ENCODE assay signal across 8 cellular contexts in the genomic region with DNA sequence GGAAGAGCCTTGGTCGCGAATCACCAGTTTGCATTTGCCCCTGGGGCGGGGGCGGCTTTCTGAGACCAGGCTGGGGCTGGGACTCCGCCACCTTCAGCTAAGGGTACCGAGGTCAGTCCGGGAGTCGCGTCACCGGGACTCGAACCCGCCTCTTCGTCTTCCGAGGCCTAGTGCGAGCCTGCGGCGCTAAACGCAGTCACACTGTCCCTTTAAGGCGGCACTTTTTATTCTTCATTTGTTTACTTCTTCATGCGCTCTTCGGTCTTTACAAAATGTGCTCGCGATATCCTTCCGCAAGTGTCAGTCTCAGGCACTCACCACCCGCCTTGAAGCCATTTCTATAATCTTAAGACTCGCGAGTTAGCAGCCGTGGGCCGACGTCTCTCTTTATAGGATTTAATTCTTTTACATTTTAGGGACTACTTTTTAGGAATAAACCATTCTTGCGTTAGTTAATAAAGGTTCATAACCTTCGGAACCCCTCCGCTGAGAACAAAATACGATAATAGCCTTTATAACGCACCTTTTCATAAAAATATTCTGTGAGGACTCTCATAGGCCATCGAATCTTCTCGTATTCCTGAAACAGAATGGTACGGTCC. TPM values are rescaled to one million over a fixed set of nuclear protein-coding genes. Genes with fewer than 3 reads are reported as not detected.
DNase-seq lines count a peak whose midpoint lies in the region; ATAC-seq, FAIRE-seq and TF ChIP-seq lines count a peak whose summit lies in the region.

No MANE protein-coding gene starts in this region.

- H3K27ac ChIP-seq in WERI-Rb-1 (peak overlapping the region; percentile 99), spleen (peak overlapping the region; percentile 95 to 100 (median 99))

- H3K36me3 ChIP-seq in H7 (replicated peaks; ENCODE audit: control insufficient read depth, insufficient read depth, low read length) (no peaks in the 10 kb centered on the region), WERI-Rb-1 (no peaks in the 10 kb centered on the region), bronchial epithelial cell (ENCODE audit: control insufficient read depth, insufficient read depth, low read length) (no peaks in the 10 kb centered on the region), spleen (peaks cover 0 to 6% (median 0%) of the 10 kb centered on the region in 6 donors)

- H3K4me3 ChIP-seq in AG10803 (ENCODE audit: low read length) (peak overlapping the region; percentile 80), H7 (ENCODE audit: insufficient read depth, low read depth, low read length) (peak overlapping the region; percentile 68), WERI-Rb-1 (ENCODE audit: low read depth, low read length) (peak overlapping the region; percentile 74), bronchial epithelial cell (ENCODE audit: low read depth, low read length) (peak overlapping the region; percentile 62), spleen (peak overlapping the region; percentile 50 to 88 (median 68))

- intact Hi-C loops in spleen (cut with DNase I; ENCODE audit: low total_unique reads): no loop called here

- FAIRE-seq in bronchial epithelial cell (lab: Jason Lieb, UNC): no peak

- no peak for ATAC-seq in GM18502 (IDR thresholded peaks at IDR 0.05; ENCODE audit: poor library complexity, unreplicated experiment)

- peak in 2 of 3 donors; percentile 32 to 67 for TF ChIP-seq POLR2A in spleen (IDR thresholded peaks at IDR 0.05)

- H3K27me3 ChIP-seq in H7 (ENCODE audit: control insufficient read depth, insufficient read depth, low read length) (no peaks in the 10 kb centered on the region), WERI-Rb-1 (ENCODE audit: insufficient read depth, low read depth, severe bottlenecking) (no peaks in the 10 kb centered on the region), bronchial epithelial cell (ENCODE audit: control insufficient read depth, insufficient read depth, low read length) (no peaks in the 10 kb centered on the region), spleen (replicated peaks in 1 of 7) (no peaks in the 10 kb centered on the region)

- H3K9me3 ChIP-seq in WERI-Rb-1 (ENCODE audit: severe bottlenecking): no peaks in the 10 kb centered on the region
- no peaks in the 10 kb centered on the region for H3K9me3 ChIP-seq in spleen

- TF ChIP-seq CTCF in AG10803 (conservative IDR thresholded peaks at IDR 0.05; ENCODE audit: low read length) (no peak), WERI-Rb-1 (IDR thresholded peaks at IDR 0.05; ENCODE audit: low read depth, low read length) (no peak), bronchial epithelial cell (IDR thresholded peaks at IDR 0.05; ENCODE audit: insufficient read depth, low read length, severe bottlenecking) (no peak), spleen (IDR thresholded peaks at IDR 0.05 in 8 of 11, conservative IDR thresholded peaks at IDR 0.05 in 3 of 11) (peak in 2 of 11 experiments; percentile 0 to 12)

- peaks cover 39 to 89% (median 66%) of the 10 kb centered on the region in 6 donors for H3K4me1 ChIP-seq in spleen

- DNase-seq in AG10803 (ENCODE audit: low read depth) (peak; percentile 97), H7 (no peak), NCI-H2196 (lab: John Stamatoyannopoulos, UW; ENCODE audit: unreplicated experiment) (peak; percentile 90), WERI-Rb-1 (peak; percentile 91), bronchial epithelial cell (ENCODE audit: low read depth) (peak; percentile 83), inferior parietal cortex (ENCODE audit: extremely low spot score) (peak; percentile 96), spleen (peak; percentile 95)

- WGBS in spleen, 5 donors: 0 to 1% (median 0%) methylated on average over 32 to 38 of the region's 38 CpGs

RNA-seq across cellular contexts. Expression of a gene that starts 0.6 kb away (rescaled TPM):
- total RNA-seq in H7 (2014; rRNA removed; shearing (Covaris generic)): 4.1 and 4.6 TPM in 2 replicates
- total RNA-seq in bronchial epithelial cell (7.1 and 12.5 TPM in 2 replicates), spleen (10 to 100 TPM; 23.4 to 43.1 (median 27.8) TPM)
- 10 to 100 TPM; 12.9 to 26.7 (median 15.1) TPM for polyA plus RNA-seq in spleen

RNA-seq across cellular contexts. Expression of a gene that starts 12.2 kb away (rescaled TPM):
- 1.5 and 6.0 TPM in 2 replicates for total RNA-seq in H7 (2014; rRNA removed; shearing (Covaris generic))
- 6.1 and 8.7 TPM in 2 replicates for total RNA-seq in bronchial epithelial cell
- 10 to 100 TPM; 14.1 to 24.6 (median 20.2) TPM for total RNA-seq in spleen
- polyA plus RNA-seq in spleen: 10 to 100 TPM; 22.8 to 32.8 (median 31.8) TPM

RNA-seq across cellular contexts. Expression of a gene that starts 14.0 kb away (rescaled TPM):
- total RNA-seq in H7 (2014; rRNA removed; shearing (Covaris generic)): 11.5 and 11.9 TPM in 2 replicates
- total RNA-seq in bronchial epithelial cell: 4.1 and 4.7 TPM in 2 replicates
- total RNA-seq in spleen: 1 to 10 TPM; 4.0 to 9.4 (median 6.1) TPM
- 10 to 100 TPM in 1 of 3 donors, 1 to 10 TPM in 2; 8.7 to 10.4 (median 9.9) TPM for polyA plus RNA-seq in spleen

RNA-seq across cellular contexts. Expression of a gene that starts 15.4 kb away (rescaled TPM):
- 24.1 and 28.6 TPM in 2 replicates for total RNA-seq in H7 (2014; rRNA removed; shearing (Covaris generic))
- total RNA-seq in bronchial epithelial cell: 33.9 and 44.0 TPM in 2 replicates
- 1 to 10 TPM; 2.8 to 9.9 (median 7.1) TPM for total RNA-seq in spleen
- 1 to 10 TPM; 1.5 to 3.5 (median 3.4) TPM for polyA plus RNA-seq in spleen
